Comparison of ENCODE assay signal across 9 cellular contexts in the genomic region with DNA sequence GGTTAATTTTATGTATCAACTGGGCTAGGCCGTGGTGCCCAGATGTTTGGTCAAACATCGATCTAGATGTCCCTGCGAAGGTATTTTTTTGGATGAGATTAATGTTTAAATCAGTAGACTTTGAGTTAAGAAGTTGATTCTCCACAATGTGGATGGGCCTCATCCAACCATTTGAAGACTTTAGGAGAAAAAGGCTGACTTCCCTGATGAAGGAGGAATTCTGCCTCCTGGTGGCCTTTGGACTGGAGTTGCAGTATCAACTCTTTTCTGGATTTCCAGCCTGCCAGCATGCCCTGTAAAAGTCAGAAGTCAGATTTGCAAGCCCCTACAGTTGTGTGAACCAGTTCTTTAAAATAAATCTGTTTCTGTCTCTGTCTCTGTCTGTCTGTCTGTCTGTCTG.
DNase-seq lines count a peak whose midpoint lies in the region; TF ChIP-seq lines count a peak whose summit lies in the region.
"Had no signal": no experiment of that assay in that cellular context is flagged by ENCODE, and none has a peak within 500 bp of the region (broad histone marks: within the 10 kb centered on the region; RNA-seq: fewer than 3 reads in every experiment).

No MANE protein-coding gene starts in this region.

- no peaks in the 10 kb centered on the region for H3K4me1 ChIP-seq in BE2C

- H3K36me3 Mint-ChIP-seq in MCF 10A (ENCODE audit: insufficient read depth, unreplicated experiment): no peaks in the 10 kb centered on the region
- no peaks in the 10 kb centered on the region for H3K36me3 Mint-ChIP-seq in activated naive CD8-positive, alpha-beta T cell treated with anti-CD3 and anti-CD28 coated beads for 36 hours

- H3K4me3 ChIP-seq in BE2C (ENCODE audit: low read depth, low read length): no peak overlapping the region

- H3K27me3 ChIP-seq in BE2C: peaks cover 10% of the 10 kb centered on the region; the same call in 1 of the 2 replicates

- no peaks in the 10 kb centered on the region for H3K4me1 Mint-ChIP-seq in MCF 10A (ENCODE audit: insufficient read depth, unreplicated experiment)
- H3K4me1 Mint-ChIP-seq in activated naive CD8-positive, alpha-beta T cell treated with anti-CD3 and anti-CD28 coated beads for 36 hours: no peaks in the 10 kb centered on the region

- no peak overlapping the region for H3K27ac Mint-ChIP-seq in MCF 10A (ENCODE audit: low read depth, unreplicated experiment)
- no peak overlapping the region for H3K27ac Mint-ChIP-seq in activated naive CD8-positive, alpha-beta T cell treated with anti-CD3 and anti-CD28 coated beads for 36 hours

- no peak overlapping the region for H3K4me3 Mint-ChIP-seq in MCF 10A (ENCODE audit: unreplicated experiment)
- H3K4me3 Mint-ChIP-seq in activated naive CD8-positive, alpha-beta T cell treated with anti-CD3 and anti-CD28 coated beads for 36 hours: no peak overlapping the region

- CTCF ChIA-PET in MCF 10A (lab: Yijun Ruan, JAX): interaction anchor here (0.7 kb wide), 1 partner anchor 33 kb away, joined by 5 read pairs; no protein-coding TSS in a partner anchor

- no peaks in the 10 kb centered on the region for H3K9me3 Mint-ChIP-seq in MCF 10A (ENCODE audit: unreplicated experiment)
- no peaks in the 10 kb centered on the region for H3K9me3 Mint-ChIP-seq in activated naive CD8-positive, alpha-beta T cell treated with anti-CD3 and anti-CD28 coated beads for 36 hours

- DNase-seq in BE2C: peak; percentile 51
- DNase-seq in KBM-7: peak; percentile 50
- peak; percentile 54 for DNase-seq in MCF 10A (ENCODE audit: unreplicated experiment)
- DNase-seq in lung microvascular endothelial cell (ENCODE audit: low read depth in 2 of 2): peak; percentile 72 to 78
- DNase-seq in activated T-cell treated with anti-CD3 and anti-CD28 coated beads, Interleukin-2, amount 50 U/mL, for 48 hours: no peak
- no peak for DNase-seq in COLO829 (ENCODE audit: low spot score)
- DNase-seq in NOMO-1 treated with dmso at 0.1 percent for 144 hours (lab: John Stamatoyannopoulos, UW; ENCODE audit: unreplicated experiment): no peak
- no peak for DNase-seq in activated naive CD8-positive, alpha-beta T cell treated with anti-CD3 and anti-CD28 coated beads for 36 hours
- DNase-seq: left cardiac atrium had no signal

- POLR2A ChIA-PET in MCF 10A (lab: Yijun Ruan, JAX): no interaction called here

- no peaks in the 10 kb centered on the region for H3K9me3 ChIP-seq in BE2C

- in situ Hi-C loops in KBM-7 (cut with MboI; ENCODE audit: low pct_unique_long_range_greater_than_20kb, low sequenced_read_pairs): no loop called here

- TF ChIP-seq CTCF in BE2C (IDR thresholded peaks at IDR 0.05; ENCODE audit: low read depth, low read length) (peak; percentile 65), MCF 10A (IDR thresholded peaks at IDR 0.05; ENCODE audit: unreplicated experiment) (peak; percentile 34)

- peaks cover 61% of the 10 kb centered on the region for H3K27me3 Mint-ChIP-seq in MCF 10A (ENCODE audit: insufficient read depth, unreplicated experiment)
- no peaks in the 10 kb centered on the region for H3K27me3 Mint-ChIP-seq in activated naive CD8-positive, alpha-beta T cell treated with anti-CD3 and anti-CD28 coated beads for 36 hours

- no TSS peak for BruUV-seq in MCF 10A (replicated peaks; lab: Mats Ljungman, UMichigan)

- intact Hi-C loops in MCF 10A (cut with micrococcal nuclease): loop anchor here (1.0 to 5.0 kb wide), 3 partner anchors 92 to 655 kb away; a partner anchor contains a TSS

- H3K36me3 ChIP-seq in BE2C: no peaks in the 10 kb centered on the region

Comparison
In these comparisons a context has a peak if more than half of its experiments do, and no peak if none do; other contexts are left out.
1. DNase-seq: peak in BE2C (single experiment), KBM-7 (single experiment), MCF 10A (single experiment) and lung microvascular endothelial cell (2 of 2); none in activated T-cell treated with anti-CD3 and anti-CD28 coated beads, Interleukin-2, amount 50 U/mL, for 48 hours (0 of 2), COLO829 (single experiment), NOMO-1 treated with dmso at 0.1 percent for 144 hours (single experiment) and activated naive CD8-positive, alpha-beta T cell treated with anti-CD3 and anti-CD28 coated beads for 36 hours (single experiment).